9 cellular contexts compared by ENCODE assay signal in the genomic region with DNA sequence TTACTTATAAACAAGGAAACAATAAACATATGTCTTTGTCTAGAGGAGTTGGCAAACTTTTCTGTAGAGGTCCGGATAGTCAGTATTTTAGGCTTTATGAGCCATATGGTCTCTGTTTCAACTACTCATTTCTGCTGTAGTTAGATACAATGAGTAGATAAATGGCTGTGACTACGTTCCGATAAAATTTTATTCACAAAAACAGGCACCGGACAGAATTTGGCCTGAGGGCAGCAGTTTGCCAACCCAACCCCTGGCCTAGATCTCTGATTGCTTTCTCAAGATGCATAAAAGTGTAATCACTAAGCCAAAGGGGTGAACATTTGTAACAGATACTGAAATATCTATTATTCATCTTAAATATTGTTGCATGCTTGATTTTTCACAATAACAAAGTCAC.
"Had no signal": no experiment of that assay in that cellular context is flagged by ENCODE, and none has a peak within 500 bp of the region (broad histone marks: within the 10 kb centered on the region; RNA-seq: fewer than 3 reads in every experiment).

No MANE protein-coding gene starts in this region.

- H3K36me3 ChIP-seq: HAP-1 had no signal

- H3K4me1 ChIP-seq: HAP-1 had no signal

- H3K27ac ChIP-seq: HL-60, KMS-11 had no signal

- H3K4me3 ChIP-seq: GM23338, HAP-1 had no signal

- H3K9ac ChIP-seq: KMS-11 had no signal

- FAIRE-seq: HepG2 had no signal

- ATAC-seq: GM23338, HCT116, HepG2 had no signal

- DNase-seq: H7, HFFc6, KBM-7 had no signal

- H3K9me3 ChIP-seq: HAP-1 had no signal

- H3K4me2 ChIP-seq: GM23338, KMS-11 had no signal
